In the genomic region with DNA sequence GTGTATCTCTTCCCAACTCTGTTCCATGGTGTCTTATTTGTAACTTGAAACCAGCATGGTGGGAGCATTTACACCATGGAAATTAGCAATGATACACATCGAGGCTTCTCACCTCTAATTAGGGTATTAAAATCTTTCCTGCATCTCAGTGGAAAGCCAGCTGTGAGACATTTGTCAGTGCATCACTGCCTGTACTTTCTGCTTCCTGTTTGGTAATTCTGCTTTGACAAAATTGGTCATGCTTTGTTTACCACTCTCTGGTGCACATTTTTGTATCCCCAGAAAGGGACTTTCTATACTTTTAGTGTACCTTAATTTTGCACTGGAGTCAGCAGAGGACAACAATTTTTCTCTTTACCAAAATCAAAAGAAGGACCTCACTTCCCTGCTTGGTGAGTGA, we compare ENCODE assay signal across 15 cellular contexts.
DNase-seq lines count a peak whose midpoint lies in the region; ATAC-seq and TF ChIP-seq lines count a peak whose summit lies in the region.
"Had no signal": no experiment of that assay in that cellular context is flagged by ENCODE, and none has a peak within 500 bp of the region (broad histone marks: within the 10 kb centered on the region; RNA-seq: fewer than 3 reads in every experiment).

No MANE protein-coding gene starts in this region.

- TF ChIP-seq POLR2A in gastroesophageal sphincter (IDR thresholded peaks at IDR 0.05) (no peak), breast epithelium (IDR thresholded peaks at IDR 0.05) (no peak)

- no peak overlapping the region for H3K4me3 ChIP-seq in gastroesophageal sphincter
- H3K4me3 ChIP-seq in breast epithelium = no peak overlapping the region
- H3K4me3 ChIP-seq: SK-N-MC, upper lobe of right lung had no signal

- H3K27ac ChIP-seq in gastroesophageal sphincter (no peak overlapping the region), breast epithelium (no peak overlapping the region)
- H3K27ac ChIP-seq: SK-N-MC, upper lobe of right lung had no signal

- H3K27me3 ChIP-seq in gastroesophageal sphincter = no peaks in the 10 kb centered on the region
- H3K27me3 ChIP-seq in breast epithelium = no peaks in the 10 kb centered on the region
- H3K27me3 ChIP-seq: upper lobe of right lung had no signal

- ATAC-seq in GM18499 (IDR thresholded peaks at IDR 0.05; ENCODE audit: insufficient read depth, unreplicated experiment) = peak; percentile 96
- peak; percentile 88 for ATAC-seq in GM19463 (IDR thresholded peaks at IDR 0.05; ENCODE audit: unreplicated experiment)
- ATAC-seq in HG02981 (IDR thresholded peaks at IDR 0.05; ENCODE audit: unreplicated experiment) = peak; percentile 81
- no peak for ATAC-seq in gastroesophageal sphincter
- ATAC-seq: upper lobe of right lung had no signal

- H3K4me1 ChIP-seq in gastroesophageal sphincter (peaks cover 0 to 10% (median 0%) of the 10 kb centered on the region in 3 donors), breast epithelium (no peaks in the 10 kb centered on the region)
- H3K4me1 ChIP-seq: upper lobe of right lung had no signal

- H3K9me3 ChIP-seq in gastroesophageal sphincter = no peaks in the 10 kb centered on the region
- H3K9me3 ChIP-seq in breast epithelium = no peaks in the 10 kb centered on the region
- H3K9me3 ChIP-seq: upper lobe of right lung had no signal

- TF ChIP-seq CTCF in gastroesophageal sphincter (IDR thresholded peaks at IDR 0.05) (no peak), breast epithelium (IDR thresholded peaks at IDR 0.05) (no peak)

- 63 to 100% methylated on average over 1 of the region's 1 CpG for WGBS in gastroesophageal sphincter (ENCODE audit: low coverage in 1 of 2), 2 donors

- peak; percentile 28 for DNase-seq in NAMALWA (ENCODE audit: low spot score)
- DNase-seq in anterior cingulate cortex (lab: John Stamatoyannopoulos, UW) = no peak
- no peak for DNase-seq in NCI-H187 treated with DMSO at 0.1 percent for 48 hours (lab: John Stamatoyannopoulos, UW)
- no peak for DNase-seq in breast epithelium (ENCODE audit: low spot score in 2 of 2)
- DNase-seq: CD4-positive, CD25-positive, alpha-beta regulatory T cell; erythroblast; KBM-7; NCI-H510A; nucleus accumbens; upper lobe of right lung had no signal

- intact Hi-C loops in breast epithelium (cut with DNase I; ENCODE audit: low total_unique reads) = no loop called here

- no peak for TF ChIP-seq EP300 in gastroesophageal sphincter (IDR thresholded peaks at IDR 0.05)

- no peaks in the 10 kb centered on the region for H3K36me3 ChIP-seq in gastroesophageal sphincter
- H3K36me3 ChIP-seq in breast epithelium = no peaks in the 10 kb centered on the region
- H3K36me3 ChIP-seq: upper lobe of right lung had no signal
